In genomic region chr4:27278615-27279014, GRCh38 we compare ENCODE assay signal across 9 cellular contexts.
A peak's percentile ranks its signal among the peaks of the same experiment; 100 is the strongest.
DNase-seq lines count a peak whose midpoint lies in the region; ATAC-seq and TF ChIP-seq lines count a peak whose summit lies in the region.
"Had no signal": no experiment of that assay in that cellular context is flagged by ENCODE, and none has a peak within 500 bp of the region (broad histone marks: within the 10 kb centered on the region; RNA-seq: fewer than 3 reads in every experiment).

No MANE protein-coding gene starts in this region.

- H3K9me3 Mint-ChIP-seq in progenitor cell of endocrine pancreas (ENCODE audit: low read depth): no peaks in the 10 kb centered on the region

- H3K27ac Mint-ChIP-seq in progenitor cell of endocrine pancreas: no peak overlapping the region

- H3K36me3 Mint-ChIP-seq in progenitor cell of endocrine pancreas (ENCODE audit: insufficient read depth): no peaks in the 10 kb centered on the region

- no peak for TF ChIP-seq CTCF in progenitor cell of endocrine pancreas (IDR thresholded peaks at IDR 0.05; ENCODE audit: unreplicated experiment)

- no peak overlapping the region for H3K4me3 Mint-ChIP-seq in progenitor cell of endocrine pancreas (ENCODE audit: low read depth)

- ATAC-seq in HG03139 (IDR thresholded peaks at IDR 0.05; ENCODE audit: unreplicated experiment) (no peak), GM18867 (IDR thresholded peaks at IDR 0.05; ENCODE audit: unreplicated experiment) (no peak), GM21737 (IDR thresholded peaks at IDR 0.05; ENCODE audit: unreplicated experiment) (no peak)

- DNase-seq in SIG-M5 treated with dmso at 0.1 percent for 504 hours (lab: John Stamatoyannopoulos, UW; ENCODE audit: unreplicated experiment) (peak; percentile 4), SIG-M5 (lab: John Stamatoyannopoulos, UW) (no peak), MV-4-11 (lab: John Stamatoyannopoulos, UW) (peak; percentile 4), ecto neural progenitor cell (ENCODE audit: low spot score) (peak; percentile 61), progenitor cell of endocrine pancreas (ENCODE audit: low spot score, unreplicated experiment) (peak; percentile 56)
- DNase-seq: activated CD4-positive, alpha-beta T cell treated with anti-CD3 and anti-CD28 coated beads, Interleukin-2, amount 50 U/mL, for 4 hours had no signal

- no peaks in the 10 kb centered on the region for H3K4me1 Mint-ChIP-seq in progenitor cell of endocrine pancreas (ENCODE audit: low read depth)

- H3K27me3 Mint-ChIP-seq in progenitor cell of endocrine pancreas: no peaks in the 10 kb centered on the region
